19 cellular contexts compared by ENCODE assay signal in the genomic region with DNA sequence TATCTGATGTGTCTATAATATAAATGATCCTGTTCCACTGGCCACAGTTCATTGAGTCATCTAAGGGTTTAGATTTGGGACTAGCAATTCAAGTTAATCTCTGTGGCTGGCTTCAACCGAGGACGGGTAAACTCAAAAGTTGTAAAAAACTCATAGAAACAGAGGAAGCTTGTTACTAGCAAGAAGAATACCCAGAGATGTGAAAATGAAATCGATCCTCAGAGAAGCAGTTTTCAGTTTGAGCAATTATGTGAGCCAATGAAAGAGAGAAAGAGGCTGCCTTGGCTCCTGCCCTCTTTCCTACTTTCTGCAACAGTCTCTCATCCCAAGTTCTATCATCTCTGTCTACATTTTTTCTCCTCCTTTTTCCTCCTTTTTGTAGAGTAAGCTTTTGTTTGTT.
"Had no signal": no experiment of that assay in that cellular context is flagged by ENCODE, and none has a peak within 500 bp of the region (broad histone marks: within the 10 kb centered on the region; RNA-seq: fewer than 3 reads in every experiment).

No MANE protein-coding gene starts in this region.

- DNase-seq: cortex of kidney; dorsolateral prefrontal cortex; effector CD8-positive, alpha-beta T cell; foreskin melanocyte; head of caudate nucleus; hippocampal formation; kidney glomerular epithelial cell; mammary epithelial cell; naive thymus-derived CD4-positive, alpha-beta T cell; posterior cingulate gyrus; sigmoid colon; stimulated activated CD4-positive, alpha-beta T cell treated with anti-CD3 and anti-CD28 coated beads, Interleukin-2, amount 100 ng/mL, for 24 hours; stimulated activated CD4-positive, alpha-beta T cell treated with anti-CD3 and anti-CD28 coated beads, Interleukin-4, amount 100 ng/mL, for 4 hours; stimulated activated naive B cell treated with anti-CD40 and anti-IgM and Interleukin-4, amounts not matched to agents 10 μg/mL and 1 μg/mL and 100 μg/mL, for 72 hours; stomach; substantia nigra; transverse colon had no signal

- H3K4me3 ChIP-seq: dorsolateral prefrontal cortex, sigmoid colon, skin epidermis, stomach, thoracic aorta, transverse colon had no signal

- H3K9me3 ChIP-seq: sigmoid colon, stomach, thoracic aorta, transverse colon had no signal

- ATAC-seq: naive thymus-derived CD4-positive, alpha-beta T cell; stimulated activated naive B cell treated with anti-CD40 and anti-IgM and Interleukin-4, amounts not matched to agents 10 μg/mL and 1 μg/mL and 100 μg/mL, for 72 hours had no signal

- H3K36me3 ChIP-seq: sigmoid colon, stomach, thoracic aorta, transverse colon had no signal

- H3K27me3 ChIP-seq: sigmoid colon, stomach, transverse colon had no signal

- H3K4me1 ChIP-seq: sigmoid colon, transverse colon had no signal

- H3K27ac ChIP-seq: dorsolateral prefrontal cortex, sigmoid colon, skin epidermis, stomach, thoracic aorta, transverse colon had no signal
